Comparison of ENCODE assay signal across 1 cellular context in the genomic region with DNA sequence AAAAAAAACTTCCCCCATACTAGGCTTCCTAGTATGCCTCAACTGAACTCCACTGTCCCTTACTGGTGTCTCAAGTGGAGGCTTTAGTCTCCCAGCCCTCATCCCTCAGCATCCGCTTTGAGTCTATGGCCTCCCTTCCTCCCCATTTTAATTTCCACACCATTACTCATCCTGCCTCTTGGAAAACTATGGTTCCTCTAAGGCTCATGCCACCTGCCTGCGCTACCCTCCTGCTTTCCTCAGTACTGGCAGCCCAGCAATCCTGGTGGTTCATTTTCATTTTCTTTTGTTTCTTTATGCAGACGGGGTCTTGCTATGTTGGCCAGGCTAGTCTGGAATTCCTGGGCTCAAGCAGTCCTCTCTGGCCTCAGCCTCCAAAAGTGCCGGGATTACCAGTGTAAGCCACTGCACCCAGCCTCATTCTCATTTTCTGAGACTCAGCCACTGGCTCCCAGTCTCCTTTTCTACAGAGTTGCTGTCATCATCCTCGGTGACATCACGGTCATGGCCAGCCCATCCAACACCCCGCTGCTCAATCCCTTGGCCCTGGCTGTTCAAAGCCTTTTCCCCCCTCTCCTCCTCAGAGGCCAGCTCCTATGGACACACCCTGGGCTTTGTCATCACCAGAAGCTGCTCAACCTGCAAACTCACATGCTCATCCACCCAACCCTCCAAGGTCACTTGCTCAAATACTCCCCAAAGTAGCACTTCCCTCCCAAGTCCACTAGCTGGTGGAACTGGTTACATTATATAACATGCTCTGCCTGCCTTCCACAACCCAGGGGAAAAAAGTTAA.
TF ChIP-seq lines count a peak whose summit lies in the region.

No MANE protein-coding gene starts in this region.

TF ChIP-seq in SK-N-SH treated with all-trans-retinoic acid at 6 μM for 48 hours, 23 proteins besides CTCF, POLR2A, EP300 and RAD21 (continued from another document):
- TF ChIP-seq BACH2 (CRISPR knock-in tag; IDR thresholded peaks at IDR 0.05; ENCODE audit: borderline replicate concordance) (no peak), ZNF70 (CRISPR knock-in tag; IDR thresholded peaks at IDR 0.05) (no peak), TCF4 (CRISPR knock-in tag; IDR thresholded peaks at IDR 0.05; ENCODE audit: borderline replicate concordance) (no peak)
- TF ChIP-seq, protein P1, sequence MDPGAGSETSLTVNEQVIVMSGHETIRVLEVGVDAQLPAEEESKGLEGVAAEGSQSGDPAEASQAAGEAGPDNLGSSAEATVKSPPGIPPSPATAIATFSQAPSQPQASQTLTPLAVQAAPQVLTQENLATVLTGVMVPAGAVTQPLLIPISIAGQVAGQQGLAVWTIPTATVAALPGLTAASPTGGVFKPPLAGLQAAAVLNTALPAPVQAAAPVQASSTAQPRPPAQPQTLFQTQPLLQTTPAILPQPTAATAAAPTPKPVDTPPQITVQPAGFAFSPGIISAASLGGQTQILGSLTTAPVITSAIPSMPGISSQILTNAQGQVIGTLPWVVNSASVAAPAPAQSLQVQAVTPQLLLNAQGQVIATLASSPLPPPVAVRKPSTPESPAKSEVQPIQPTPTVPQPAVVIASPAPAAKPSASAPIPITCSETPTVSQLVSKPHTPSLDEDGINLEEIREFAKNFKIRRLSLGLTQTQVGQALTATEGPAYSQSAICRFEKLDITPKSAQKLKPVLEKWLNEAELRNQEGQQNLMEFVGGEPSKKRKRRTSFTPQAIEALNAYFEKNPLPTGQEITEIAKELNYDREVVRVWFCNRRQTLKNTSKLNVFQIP (CRISPR knock-in tag; IDR thresholded peaks at IDR 0.05; ENCODE audit: borderline replicate concordance, low read depth), result no peak
